In genomic region chr17:80017226-80018010, GRCh38 we compare ENCODE assay signal across 15 cellular contexts. TPM values are rescaled to one million over a fixed set of nuclear protein-coding genes. Genes with fewer than 3 reads are reported as not detected.
DNase-seq lines count a peak whose midpoint lies in the region; ATAC-seq and TF ChIP-seq lines count a peak whose summit lies in the region.
"Had no signal": no experiment of that assay in that cellular context is flagged by ENCODE, and none has a peak within 500 bp of the region (broad histone marks: within the 10 kb centered on the region; RNA-seq: fewer than 3 reads in every experiment).

No MANE protein-coding gene starts in this region.

- no peak for ATAC-seq in WTC11
- ATAC-seq: CD8-positive, alpha-beta T cell had no signal

- H3K27me3 ChIP-seq in BLaER1 = no peaks in the 10 kb centered on the region

- CTCF ChIA-PET in WTC11 (lab: Charles Lee) = interaction anchor here (0.6 to 3.3 kb wide), 5 partner anchors 9 to 178 kb away, joined by 3 to 23 read pairs (median 3); no protein-coding TSS in a partner anchor

- peak overlapping the region; percentile 10; the same call in 1 of the 2 replicates for H3K27ac Mint-ChIP-seq in WTC11
- no peak overlapping the region for H3K27ac Mint-ChIP-seq in activated naive CD8-positive, alpha-beta T cell treated with anti-CD3 and anti-CD28 coated beads for 36 hours
- H3K27ac Mint-ChIP-seq: B cell; CD8-positive, alpha-beta T cell had no signal

- H3K27me3 Mint-ChIP-seq in WTC11 (ENCODE audit: low read depth) = no peaks in the 10 kb centered on the region
- no peaks in the 10 kb centered on the region for H3K27me3 Mint-ChIP-seq in activated naive CD8-positive, alpha-beta T cell treated with anti-CD3 and anti-CD28 coated beads for 36 hours
- H3K27me3 Mint-ChIP-seq: B cell had no signal

- H3K4me1 ChIP-seq in BLaER1 = peaks cover 12% of the 10 kb centered on the region

- no peak for TF ChIP-seq CTCF in WTC11 (IDR thresholded peaks at IDR 0.05)

- peaks cover 22% of the 10 kb centered on the region; the same call in 1 of the 2 replicates for H4K20me1 ChIP-seq in BLaER1

- no peak overlapping the region for H3K4me3 Mint-ChIP-seq in WTC11
- no peak overlapping the region for H3K4me3 Mint-ChIP-seq in activated naive CD8-positive, alpha-beta T cell treated with anti-CD3 and anti-CD28 coated beads for 36 hours
- H3K4me3 Mint-ChIP-seq: B cell; CD8-positive, alpha-beta T cell; H9 had no signal

- DNase-seq in D341Med (ENCODE audit: low spot score) = peak; percentile 31
- no peak for DNase-seq in WTC11 (ENCODE audit: low spot score)
- peak; percentile 32 for DNase-seq in myocyte (ENCODE audit: low read depth)
- DNase-seq in activated naive CD8-positive, alpha-beta T cell treated with anti-CD3 and anti-CD28 coated beads for 36 hours = no peak
- DNase-seq in kidney glomerular epithelial cell (lab: John Stamatoyannopoulos, UW) = no peak
- no peak for DNase-seq in DMS 273 treated with DMSO at 0.1 percent for 48 hours (lab: John Stamatoyannopoulos, UW)
- DNase-seq: Caco-2; CD8-positive, alpha-beta T cell; DMS79; GOT3; H9; IMR-90 had no signal

- H3K36me3 ChIP-seq in BLaER1 = no peaks in the 10 kb centered on the region; the same call in 1 of the 2 replicates

- peaks cover 18% of the 10 kb centered on the region for H3K9me3 ChIP-seq in BLaER1
- H3K9me3 ChIP-seq: Caco-2 had no signal

- POLR2A ChIA-PET in WTC11 (lab: Charles Lee) = no interaction called here

- peaks cover 12% of the 10 kb centered on the region for H3K4me1 Mint-ChIP-seq in WTC11
- no peaks in the 10 kb centered on the region for H3K4me1 Mint-ChIP-seq in activated naive CD8-positive, alpha-beta T cell treated with anti-CD3 and anti-CD28 coated beads for 36 hours

- H3K4me3 ChIP-seq in BLaER1 = no peak overlapping the region

- H3K9ac ChIP-seq in BLaER1 = no peak overlapping the region

- H3K36me3 Mint-ChIP-seq in WTC11 = peaks cover 37% of the 10 kb centered on the region
- no peaks in the 10 kb centered on the region for H3K36me3 Mint-ChIP-seq in activated naive CD8-positive, alpha-beta T cell treated with anti-CD3 and anti-CD28 coated beads for 36 hours
- H3K36me3 Mint-ChIP-seq: CD8-positive, alpha-beta T cell had no signal

- no peak overlapping the region for H3K27ac ChIP-seq in BLaER1
- H3K27ac ChIP-seq: C4-2B had no signal

- H3K4me2 ChIP-seq in BLaER1 = peak overlapping the region; percentile 40

- peaks cover 16% of the 10 kb centered on the region for H3K9me3 Mint-ChIP-seq in WTC11
- no peaks in the 10 kb centered on the region for H3K9me3 Mint-ChIP-seq in activated naive CD8-positive, alpha-beta T cell treated with anti-CD3 and anti-CD28 coated beads for 36 hours
- H3K9me3 Mint-ChIP-seq: CD8-positive, alpha-beta T cell had no signal

TF ChIP-seq in WTC11, 78 proteins besides CTCF, POLR2A, EP300 and RAD21:
- no peak for TF ChIP-seq CDX4 (CRISPR knock-in tag; IDR thresholded peaks at IDR 0.05; ENCODE audit: borderline replicate concordance)
- no peak for TF ChIP-seq ZNF232 (CRISPR knock-in tag; IDR thresholded peaks at IDR 0.05)
- no peak for TF ChIP-seq ZNF416 (CRISPR knock-in tag; IDR thresholded peaks at IDR 0.05)
- TF ChIP-seq ETV6 (CRISPR knock-in tag; IDR thresholded peaks at IDR 0.05) = no peak
- TF ChIP-seq, protein P1, sequence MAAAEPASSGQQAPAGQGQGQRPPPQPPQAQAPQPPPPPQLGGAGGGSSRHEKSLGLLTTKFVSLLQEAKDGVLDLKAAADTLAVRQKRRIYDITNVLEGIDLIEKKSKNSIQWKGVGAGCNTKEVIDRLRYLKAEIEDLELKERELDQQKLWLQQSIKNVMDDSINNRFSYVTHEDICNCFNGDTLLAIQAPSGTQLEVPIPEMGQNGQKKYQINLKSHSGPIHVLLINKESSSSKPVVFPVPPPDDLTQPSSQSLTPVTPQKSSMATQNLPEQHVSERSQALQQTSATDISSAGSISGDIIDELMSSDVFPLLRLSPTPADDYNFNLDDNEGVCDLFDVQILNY (CRISPR knock-in tag; IDR thresholded peaks at IDR 0.05) = no peak
- TF ChIP-seq, protein P2, sequence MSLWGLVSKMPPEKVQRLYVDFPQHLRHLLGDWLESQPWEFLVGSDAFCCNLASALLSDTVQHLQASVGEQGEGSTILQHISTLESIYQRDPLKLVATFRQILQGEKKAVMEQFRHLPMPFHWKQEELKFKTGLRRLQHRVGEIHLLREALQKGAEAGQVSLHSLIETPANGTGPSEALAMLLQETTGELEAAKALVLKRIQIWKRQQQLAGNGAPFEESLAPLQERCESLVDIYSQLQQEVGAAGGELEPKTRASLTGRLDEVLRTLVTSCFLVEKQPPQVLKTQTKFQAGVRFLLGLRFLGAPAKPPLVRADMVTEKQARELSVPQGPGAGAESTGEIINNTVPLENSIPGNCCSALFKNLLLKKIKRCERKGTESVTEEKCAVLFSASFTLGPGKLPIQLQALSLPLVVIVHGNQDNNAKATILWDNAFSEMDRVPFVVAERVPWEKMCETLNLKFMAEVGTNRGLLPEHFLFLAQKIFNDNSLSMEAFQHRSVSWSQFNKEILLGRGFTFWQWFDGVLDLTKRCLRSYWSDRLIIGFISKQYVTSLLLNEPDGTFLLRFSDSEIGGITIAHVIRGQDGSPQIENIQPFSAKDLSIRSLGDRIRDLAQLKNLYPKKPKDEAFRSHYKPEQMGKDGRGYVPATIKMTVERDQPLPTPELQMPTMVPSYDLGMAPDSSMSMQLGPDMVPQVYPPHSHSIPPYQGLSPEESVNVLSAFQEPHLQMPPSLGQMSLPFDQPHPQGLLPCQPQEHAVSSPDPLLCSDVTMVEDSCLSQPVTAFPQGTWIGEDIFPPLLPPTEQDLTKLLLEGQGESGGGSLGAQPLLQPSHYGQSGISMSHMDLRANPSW (CRISPR knock-in tag; conservative IDR thresholded peaks at IDR 0.05; ENCODE audit: low read depth) = no peak
- TF ChIP-seq SP1 (CRISPR knock-in tag; conservative IDR thresholded peaks at IDR 0.05) = no peak
- TF ChIP-seq ATF6 (CRISPR knock-in tag; IDR thresholded peaks at IDR 0.05) = no peak
- no peak for TF ChIP-seq MXD4 (CRISPR knock-in tag; IDR thresholded peaks at IDR 0.05; ENCODE audit: borderline replicate concordance)
- TF ChIP-seq, protein P3, sequence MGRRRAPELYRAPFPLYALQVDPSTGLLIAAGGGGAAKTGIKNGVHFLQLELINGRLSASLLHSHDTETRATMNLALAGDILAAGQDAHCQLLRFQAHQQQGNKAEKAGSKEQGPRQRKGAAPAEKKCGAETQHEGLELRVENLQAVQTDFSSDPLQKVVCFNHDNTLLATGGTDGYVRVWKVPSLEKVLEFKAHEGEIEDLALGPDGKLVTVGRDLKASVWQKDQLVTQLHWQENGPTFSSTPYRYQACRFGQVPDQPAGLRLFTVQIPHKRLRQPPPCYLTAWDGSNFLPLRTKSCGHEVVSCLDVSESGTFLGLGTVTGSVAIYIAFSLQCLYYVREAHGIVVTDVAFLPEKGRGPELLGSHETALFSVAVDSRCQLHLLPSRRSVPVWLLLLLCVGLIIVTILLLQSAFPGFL (CRISPR knock-in tag; IDR thresholded peaks at IDR 0.05; ENCODE audit: borderline replicate concordance) = no peak
- no peak for TF ChIP-seq HMGA2 (CRISPR knock-in tag; IDR thresholded peaks at IDR 0.05)
- TF ChIP-seq SMAD3 (CRISPR knock-in tag; IDR thresholded peaks at IDR 0.05; ENCODE audit: borderline replicate concordance) = no peak
- TF ChIP-seq HMGXB4 (CRISPR knock-in tag; IDR thresholded peaks at IDR 0.05) = no peak
TF ChIP-seq in WTC11: peak in this region for 0.

RNA-seq across cellular contexts. Expression of gene TBC1D16, which starts 18.3 kb away (rescaled TPM):
- total RNA-seq in WTC11 (2021) = 89.8 to 96.1 TPM (median 90.4 TPM) in 3 replicates
- total RNA-seq in myocyte = 33.4 and 35.5 TPM in 2 replicates
- polyA plus RNA-seq in myocyte (2012) = 28.6 TPM
- total RNA-seq in activated naive CD8-positive, alpha-beta T cell treated with anti-CD3 and anti-CD28 coated beads for 36 hours = 1 to 10 TPM; 8.8 to 9.0 TPM

RNA-seq across cellular contexts. Expression of gene CCDC40, which starts 19.0 kb away (rescaled TPM):
- total RNA-seq in WTC11 (2021) (15.1 to 16.3 TPM (median 15.2 TPM) in 3 replicates), myocyte (3.2 and 5.6 TPM in 2 replicates)
- polyA plus RNA-seq in myocyte (2012) = 7.0 TPM
- total RNA-seq in activated naive CD8-positive, alpha-beta T cell treated with anti-CD3 and anti-CD28 coated beads for 36 hours = 1 to 10 TPM; 1.2 to 1.3 TPM

Comparison
In these comparisons a context has a peak if more than half of its experiments do, and no peak if none do; other contexts are left out.
1. DNase-seq: peak in D341Med (single experiment) and myocyte (single experiment); none in WTC11 (single experiment), activated naive CD8-positive, alpha-beta T cell treated with anti-CD3 and anti-CD28 coated beads for 36 hours (single experiment), kidney glomerular epithelial cell (single experiment) and DMS 273 treated with DMSO at 0.1 percent for 48 hours (single experiment).